12 cellular contexts compared by ENCODE assay signal in the genomic region with DNA sequence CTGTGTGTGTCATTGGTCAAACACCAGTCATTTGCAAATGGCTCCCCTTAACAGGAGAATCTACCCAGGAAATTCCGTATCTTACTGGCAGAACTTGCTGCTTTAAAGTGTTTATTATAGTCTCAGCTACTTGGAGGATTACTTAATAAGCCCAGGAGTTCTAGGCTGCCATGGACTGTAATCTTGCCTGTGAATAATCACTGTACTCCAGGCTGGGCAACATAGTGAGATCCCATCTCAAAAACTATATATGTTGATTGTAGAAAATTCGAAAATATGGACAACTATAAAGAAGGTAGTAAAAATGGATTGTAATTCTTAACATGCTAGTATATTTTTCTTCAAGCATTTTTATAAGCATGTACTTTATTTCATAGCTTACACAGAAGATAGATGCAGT.
"Had no signal": no experiment of that assay in that cellular context is flagged by ENCODE, and none has a peak within 500 bp of the region (broad histone marks: within the 10 kb centered on the region; RNA-seq: fewer than 3 reads in every experiment).

No MANE protein-coding gene starts in this region.

- H3K27ac ChIP-seq: ascending aorta, parathyroid adenoma, uterus had no signal

- DNase-seq: activated CD4-positive, CD25-positive, alpha-beta regulatory T cell treated with anti-CD3 and anti-CD28 coated beads, Interleukin-2, amount 50 U/mL, for 72 hours; activated effector memory CD4-positive, alpha-beta T cell treated with anti-CD3 and anti-CD28 coated beads, Interleukin-2, amount 50 U/mL, for 16 hours; hypothalamus; kidney glomerular epithelial cell; midbrain; retina; stimulated activated CD4-positive, alpha-beta T cell treated with anti-CD3 and anti-CD28 coated beads, Interleukin-4, amount 100 ng/mL, for 4 hours; uterus had no signal

- ATAC-seq: esophagus mucosa had no signal

- H3K36me3 ChIP-seq: uterus had no signal

- H3K9me3 ChIP-seq: ascending aorta, uterus had no signal

- H3K4me3 ChIP-seq: ascending aorta, uterus had no signal

- H3K27me3 ChIP-seq: ascending aorta, uterus had no signal

- H3K9me3 Mint-ChIP-seq: T-helper 2 cell treated with Interferon-gamma antibody and Interleukin-4, amounts not matched to agents 5 μg/mL and 100 μg/mL, for 36 hours had no signal

- H2AFZ ChIP-seq: parathyroid adenoma had no signal

- H3K9ac ChIP-seq: parathyroid adenoma had no signal

- H3K79me2 ChIP-seq: parathyroid adenoma had no signal

- H3K27ac Mint-ChIP-seq: T-helper 2 cell treated with Interferon-gamma antibody and Interleukin-4, amounts not matched to agents 5 μg/mL and 100 μg/mL, for 36 hours had no signal
